Comparison of ENCODE assay signal across 1 cellular context in genomic region chr7:106775975-106776607, GRCh38.
TF ChIP-seq lines count a peak whose summit lies in the region.

No MANE protein-coding gene starts in this region.

TF ChIP-seq in IMR-90, 13 proteins besides CTCF, POLR2A, EP300 and RAD21:
- TF ChIP-seq SMC3 (IDR thresholded peaks at IDR 0.05; ENCODE audit: low read depth, low read length) (no peak), FOS (IDR thresholded peaks at IDR 0.05; ENCODE audit: low read depth, low read length) (no peak), MAZ (IDR thresholded peaks at IDR 0.05; ENCODE audit: borderline replicate concordance, low read depth, low read length) (no peak), MXI1 (IDR thresholded peaks at IDR 0.05; ENCODE audit: borderline replicate concordance, low read depth, low read length) (no peak), MAFK (IDR thresholded peaks at IDR 0.05; ENCODE audit: low read depth, low read length) (no peak), CHD1 (IDR thresholded peaks at IDR 0.05; ENCODE audit: low read depth, low read length) (no peak), BHLHE40 (IDR thresholded peaks at IDR 0.05; ENCODE audit: low read depth, low read length) (no peak), RCOR1 (IDR thresholded peaks at IDR 0.05; ENCODE audit: insufficient replicate concordance, low read length) (no peak), NFE2L2 (IDR thresholded peaks at IDR 0.05; ENCODE audit: low read depth, low read length) (no peak), CEBPB (IDR thresholded peaks at IDR 0.05; ENCODE audit: low read depth, low read length) (no peak), RFX5 (IDR thresholded peaks at IDR 0.05; ENCODE audit: low read depth, low read length) (no peak), USF2 (IDR thresholded peaks at IDR 0.05; ENCODE audit: low read depth, low read length) (no peak), ELK1 (IDR thresholded peaks at IDR 0.05; ENCODE audit: borderline replicate concordance, low read depth, low read length) (no peak)
